In genomic region chr1:215146252-215146975, GRCh38 we compare ENCODE assay signal across 8 cellular contexts.
DNase-seq lines count a peak whose midpoint lies in the region; ATAC-seq, FAIRE-seq and TF ChIP-seq lines count a peak whose summit lies in the region.

No MANE protein-coding gene starts in this region.

- FAIRE-seq in bronchial epithelial cell (lab: Jason Lieb, UNC), result no peak

- H3K36me3 ChIP-seq in bronchial epithelial cell (ENCODE audit: control insufficient read depth, insufficient read depth, low read length) (no peaks in the 10 kb centered on the region), suprapubic skin (no peaks in the 10 kb centered on the region)

- no peaks in the 10 kb centered on the region for H3K4me1 ChIP-seq in suprapubic skin

- no peaks in the 10 kb centered on the region for H3K9me3 ChIP-seq in suprapubic skin

- TF ChIP-seq POLR2A in suprapubic skin (IDR thresholded peaks at IDR 0.05), result no peak

- DNase-seq in DMS 273 (lab: John Stamatoyannopoulos, UW; ENCODE audit: unreplicated experiment), result peak; percentile 32
- DNase-seq in DMS 273 treated with DMSO at 0.1 percent for 48 hours (lab: John Stamatoyannopoulos, UW), result no peak
- DNase-seq in NCI-H2107 treated with DMSO at 0.1 percent for 48 hours (lab: John Stamatoyannopoulos, UW; ENCODE audit: unreplicated experiment), result peak; percentile 55
- DNase-seq in bronchial epithelial cell (ENCODE audit: low read depth), result peak; percentile 55
- no peak for DNase-seq in osteocyte (ENCODE audit: extremely low spot score, unreplicated experiment)
- no peak for DNase-seq in suprapubic skin (ENCODE audit: low spot score in 2 of 2)

- no peak for TF ChIP-seq EP300 in suprapubic skin (IDR thresholded peaks at IDR 0.05)

- H3K4me3 Mint-ChIP-seq in osteocyte (ENCODE audit: unreplicated experiment), result no peak overlapping the region

- no peak overlapping the region for H3K27ac ChIP-seq in suprapubic skin

- H3K27me3 ChIP-seq in bronchial epithelial cell (ENCODE audit: control insufficient read depth, insufficient read depth, low read length) (no peaks in the 10 kb centered on the region), suprapubic skin (no peaks in the 10 kb centered on the region)

- H3K9me3 Mint-ChIP-seq in osteocyte (ENCODE audit: unreplicated experiment), result peaks cover 12% of the 10 kb centered on the region

- TF ChIP-seq CTCF in bronchial epithelial cell (IDR thresholded peaks at IDR 0.05; ENCODE audit: insufficient read depth, low read length, severe bottlenecking) (peak; percentile 58), osteocyte (IDR thresholded peaks at IDR 0.05) (peak; percentile 77), suprapubic skin (IDR thresholded peaks at IDR 0.05) (peak in 1 of 2 donors; percentile 30)

- ATAC-seq in GM18517 (IDR thresholded peaks at IDR 0.05; ENCODE audit: unreplicated experiment) (no peak), HG03342 (IDR thresholded peaks at IDR 0.05; ENCODE audit: unreplicated experiment) (no peak)

- H3K27ac Mint-ChIP-seq in osteocyte (ENCODE audit: unreplicated experiment), result no peak overlapping the region

- WGBS in suprapubic skin, result 55% methylated on average over 8 of the region's 8 CpGs

- no peaks in the 10 kb centered on the region for H3K27me3 Mint-ChIP-seq in osteocyte (ENCODE audit: unreplicated experiment)

- H3K36me3 Mint-ChIP-seq in osteocyte (ENCODE audit: unreplicated experiment), result peaks cover 4% of the 10 kb centered on the region

- H3K4me3 ChIP-seq in bronchial epithelial cell (ENCODE audit: low read depth, low read length), result no peak overlapping the region
- no peak overlapping the region for H3K4me3 ChIP-seq in suprapubic skin

- no peaks in the 10 kb centered on the region for H3K4me1 Mint-ChIP-seq in osteocyte (ENCODE audit: unreplicated experiment)

Comparison
In these comparisons a context has a peak if more than half of its experiments do, and no peak if none do; other contexts are left out.
1. DNase-seq: peak in DMS 273 (single experiment), NCI-H2107 treated with DMSO at 0.1 percent for 48 hours (single experiment) and bronchial epithelial cell (single experiment); none in DMS 273 treated with DMSO at 0.1 percent for 48 hours (single experiment), osteocyte (single experiment) and suprapubic skin (0 of 2).